Comparison of ENCODE assay signal across 8 cellular contexts in the genomic region with DNA sequence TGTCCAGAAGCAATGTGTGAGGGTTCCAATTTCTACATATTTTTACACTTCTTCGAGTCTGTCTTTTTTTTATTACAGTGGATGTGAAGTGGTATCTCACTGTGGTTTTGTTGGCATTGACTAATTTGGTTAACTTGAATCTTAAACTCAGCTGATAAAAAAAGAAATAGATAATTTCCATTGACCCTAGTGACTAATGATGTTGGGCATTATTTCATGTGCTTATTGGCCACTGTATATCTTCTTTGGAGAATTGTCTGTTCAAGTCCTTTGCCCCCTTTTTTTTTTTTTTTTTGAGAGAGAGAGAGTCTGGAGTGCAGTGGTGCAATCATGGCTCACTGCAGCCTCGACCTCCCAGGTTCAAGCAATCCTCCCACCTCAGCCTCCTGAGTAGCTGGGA.
"Had no signal": no experiment of that assay in that cellular context is flagged by ENCODE, and none has a peak within 500 bp of the region (broad histone marks: within the 10 kb centered on the region; RNA-seq: fewer than 3 reads in every experiment).

No MANE protein-coding gene starts in this region.

- H3K4me3 ChIP-seq: GM23248, HAP-1 had no signal

- DNase-seq: GM23248, GOT3, H7, HFFc6, KG1 had no signal

- H3K9me3 ChIP-seq: HAP-1 had no signal

- H3K27ac ChIP-seq: GM23248, HL-60 had no signal

- H3K36me3 ChIP-seq: HAP-1 had no signal

- H3K4me1 ChIP-seq: HAP-1 had no signal

- H2AFZ ChIP-seq: GM23248 had no signal

- H3K9ac ChIP-seq: GM23248 had no signal

- ATAC-seq: HCT116 had no signal
